ENCODE assay signal across 17 cellular contexts in genomic region chr13:113664751-113665581, GRCh38. TPM values are rescaled to one million over a fixed set of nuclear protein-coding genes. Genes with fewer than 3 reads are reported as not detected.
A peak's percentile ranks its signal among the peaks of the same experiment; 100 is the strongest.
DNase-seq lines count a peak whose midpoint lies in the region; ATAC-seq and TF ChIP-seq lines count a peak whose summit lies in the region.
"Had no signal": no experiment of that assay in that cellular context is flagged by ENCODE, and none has a peak within 500 bp of the region (broad histone marks: within the 10 kb centered on the region; RNA-seq: fewer than 3 reads in every experiment).

No MANE protein-coding gene starts in this region.

- H3K4me1 ChIP-seq in spleen: no peaks in the 10 kb centered on the region
- H3K4me1 ChIP-seq in naive thymus-derived CD4-positive, alpha-beta T cell (ENCODE audit: control insufficient read depth in 2 of 2, insufficient read depth in 2 of 2, low read length in 2 of 2): no peaks in the 10 kb centered on the region
- H3K4me1 ChIP-seq: testis had no signal

- POLR2A ChIA-PET in naive thymus-derived CD4-positive, alpha-beta T cell (lab: Charles Lee): interaction anchor here (0.6 to 1.5 kb wide), 2 partner anchors 30 to 91 kb away, joined by 5 to 6 read pairs; no protein-coding TSS in a partner anchor

- no peak overlapping the region for H3K4me3 Mint-ChIP-seq in activated T-cell treated with anti-CD3 and anti-CD28 coated beads, Interleukin-2, amount 50 U/mL, for 4 hours
- H3K4me3 Mint-ChIP-seq in naive thymus-derived CD4-positive, alpha-beta T cell: no peak overlapping the region
- no peak overlapping the region for H3K4me3 Mint-ChIP-seq in stimulated activated naive B cell treated with anti-CD40 and anti-IgM and Interleukin-4, amounts not matched to agents 10 μg/mL and 1 μg/mL and 100 μg/mL, for 72 hours

- CTCF ChIA-PET in naive thymus-derived CD4-positive, alpha-beta T cell (lab: Charles Lee): interaction anchor here (0.6 kb wide), 1 partner anchor 449 kb away, joined by 3 read pairs; no protein-coding TSS in a partner anchor

- WGBS in spleen, 5 donors: 69 to 74% (median 70%) methylated on average over 20 to 21 of the region's 21 CpGs

- TF ChIP-seq CTCF in spleen (IDR thresholded peaks at IDR 0.05 in 8 of 11, conservative IDR thresholded peaks at IDR 0.05 in 3 of 11): no peak

- no peaks in the 10 kb centered on the region for H3K36me3 Mint-ChIP-seq in activated T-cell treated with anti-CD3 and anti-CD28 coated beads, Interleukin-2, amount 50 U/mL, for 4 hours (ENCODE audit: insufficient read depth)
- H3K36me3 Mint-ChIP-seq in naive thymus-derived CD4-positive, alpha-beta T cell: peaks cover 0 to 8% (median 0%) of the 10 kb centered on the region in 5 donors
- H3K36me3 Mint-ChIP-seq in stimulated activated naive B cell treated with anti-CD40 and anti-IgM and Interleukin-4, amounts not matched to agents 10 μg/mL and 1 μg/mL and 100 μg/mL, for 72 hours: peaks cover 0 to 4% of the 10 kb centered on the region in 2 donors

- TF ChIP-seq POLR2A in spleen (IDR thresholded peaks at IDR 0.05): no peak

- no peaks in the 10 kb centered on the region for H3K4me1 Mint-ChIP-seq in activated T-cell treated with anti-CD3 and anti-CD28 coated beads, Interleukin-2, amount 50 U/mL, for 4 hours (ENCODE audit: low read depth)
- peaks cover 0 to 5% (median 5%) of the 10 kb centered on the region in 7 donors for H3K4me1 Mint-ChIP-seq in naive thymus-derived CD4-positive, alpha-beta T cell
- H3K4me1 Mint-ChIP-seq in stimulated activated naive B cell treated with anti-CD40 and anti-IgM and Interleukin-4, amounts not matched to agents 10 μg/mL and 1 μg/mL and 100 μg/mL, for 72 hours: no peaks in the 10 kb centered on the region

- intact Hi-C loops in spleen (cut with DNase I; ENCODE audit: low total_unique reads): no loop called here
- intact Hi-C loops in naive thymus-derived CD4-positive, alpha-beta T cell (cut with micrococcal nuclease): no loop called here

- no peak overlapping the region for H3K27ac ChIP-seq in spleen
- no peak overlapping the region for H3K27ac ChIP-seq in naive thymus-derived CD4-positive, alpha-beta T cell (ENCODE audit: low read depth, low read length)
- H3K27ac ChIP-seq: SK-N-MC, testis had no signal

- H3K27me3 ChIP-seq in spleen (replicated peaks in 1 of 7): peaks cover 0 to 5% (median 0%) of the 10 kb centered on the region in 7 donors
- H3K27me3 ChIP-seq in naive thymus-derived CD4-positive, alpha-beta T cell (ENCODE audit: control insufficient read depth in 2 of 2, insufficient read depth in 2 of 2, low read length in 2 of 2): no peaks in the 10 kb centered on the region
- H3K27me3 ChIP-seq: testis had no signal

- H3K9me3 ChIP-seq in spleen: peaks cover 0 to 26% (median 21%) of the 10 kb centered on the region in 8 donors
- no peaks in the 10 kb centered on the region for H3K9me3 ChIP-seq in naive thymus-derived CD4-positive, alpha-beta T cell (ENCODE audit: control insufficient read depth in 2 of 3, low read length in 3 of 3)
- H3K9me3 ChIP-seq: testis had no signal

- no peak overlapping the region for H3K4me3 ChIP-seq in spleen
- no peak overlapping the region for H3K4me3 ChIP-seq in naive thymus-derived CD4-positive, alpha-beta T cell (ENCODE audit: low read length)
- H3K4me3 ChIP-seq: SK-N-MC, testis had no signal

- peaks cover 18% of the 10 kb centered on the region for H3K9me3 Mint-ChIP-seq in activated T-cell treated with anti-CD3 and anti-CD28 coated beads, Interleukin-2, amount 50 U/mL, for 4 hours
- H3K9me3 Mint-ChIP-seq in naive thymus-derived CD4-positive, alpha-beta T cell: peaks cover 0 to 20% (median 6%) of the 10 kb centered on the region in 11 donors
- peaks cover 10 to 16% of the 10 kb centered on the region in 2 donors for H3K9me3 Mint-ChIP-seq in stimulated activated naive B cell treated with anti-CD40 and anti-IgM and Interleukin-4, amounts not matched to agents 10 μg/mL and 1 μg/mL and 100 μg/mL, for 72 hours

- peak overlapping the region in 1 of 9 donors; percentile 12 for H3K27ac Mint-ChIP-seq in naive thymus-derived CD4-positive, alpha-beta T cell
- no peak overlapping the region for H3K27ac Mint-ChIP-seq in stimulated activated naive B cell treated with anti-CD40 and anti-IgM and Interleukin-4, amounts not matched to agents 10 μg/mL and 1 μg/mL and 100 μg/mL, for 72 hours

- peak; percentile 10 for DNase-seq in activated T-cell treated with anti-CD3 and anti-CD28 coated beads, Interleukin-2, amount 50 U/mL, for 1 hour
- no peak for DNase-seq in activated T-cell treated with anti-CD3 and anti-CD28 coated beads, Interleukin-2, amount 50 U/mL, for 4 hours
- DNase-seq in NCI-H774 (lab: John Stamatoyannopoulos, UW) (peak; percentile 59), islet precursor cell (peak; percentile 54), spleen (peak; percentile 43), GDM1 (lab: John Stamatoyannopoulos, UW) (no peak)
- DNase-seq in naive thymus-derived CD4-positive, alpha-beta T cell: no peak
- DNase-seq in stimulated activated naive B cell treated with anti-CD40 and anti-IgM and Interleukin-4, amounts not matched to agents 10 μg/mL and 1 μg/mL and 100 μg/mL, for 72 hours: no peak
- DNase-seq: cerebellar nuclear complex; COR-L47; foreskin melanocyte; NCI-H1048; stimulated activated CD4-positive, alpha-beta T cell treated with anti-CD3 and anti-CD28 coated beads, Interleukin-15, amount 100 ng/mL, for 24 hours; testis had no signal

- no peak for ATAC-seq in activated T-cell treated with anti-CD3 and anti-CD28 coated beads, Interleukin-2, amount 50 U/mL, for 4 hours
- ATAC-seq in naive thymus-derived CD4-positive, alpha-beta T cell: no peak
- no peak for ATAC-seq in stimulated activated naive B cell treated with anti-CD40 and anti-IgM and Interleukin-4, amounts not matched to agents 10 μg/mL and 1 μg/mL and 100 μg/mL, for 72 hours (replicated peaks)

- H3K27me3 Mint-ChIP-seq in activated T-cell treated with anti-CD3 and anti-CD28 coated beads, Interleukin-2, amount 50 U/mL, for 4 hours (ENCODE audit: low read depth): peaks cover 9% of the 10 kb centered on the region
- peaks cover 0 to 6% (median 0%) of the 10 kb centered on the region in 5 donors for H3K27me3 Mint-ChIP-seq in naive thymus-derived CD4-positive, alpha-beta T cell
- peaks cover 20 to 36% of the 10 kb centered on the region in 2 donors for H3K27me3 Mint-ChIP-seq in stimulated activated naive B cell treated with anti-CD40 and anti-IgM and Interleukin-4, amounts not matched to agents 10 μg/mL and 1 μg/mL and 100 μg/mL, for 72 hours

- no peaks in the 10 kb centered on the region for H3K36me3 ChIP-seq in spleen
- H3K36me3 ChIP-seq in naive thymus-derived CD4-positive, alpha-beta T cell (ENCODE audit: control insufficient read depth in 2 of 3, insufficient read depth in 3 of 3, low read length in 3 of 3): no peaks in the 10 kb centered on the region

RNA-seq across cellular contexts. Expression of gene GRK1, which starts 2.1 kb away (rescaled TPM):
- total RNA-seq in activated T-cell treated with anti-CD3 and anti-CD28 coated beads, Interleukin-2, amount 50 U/mL, for 4 hours: under 1 TPM in 1 of 3 donors, not detected in 2; 0.05 TPM
- not detected for total RNA-seq in spleen
- polyA plus RNA-seq in spleen: not detected
- not detected for total RNA-seq in naive thymus-derived CD4-positive, alpha-beta T cell
- not detected for polyA plus RNA-seq in naive thymus-derived CD4-positive, alpha-beta T cell
- polyA plus RNA-seq: AG04450 had no signal

RNA-seq across cellular contexts. Expression of gene ATP4B, which starts 7.0 kb away (rescaled TPM):
- not detected for total RNA-seq in activated T-cell treated with anti-CD3 and anti-CD28 coated beads, Interleukin-2, amount 50 U/mL, for 4 hours
- total RNA-seq in spleen: under 1 TPM in 3 of 7 donors, not detected in 4; 0.32 to 0.46 (median 0.43) TPM
- polyA plus RNA-seq in spleen: under 1 TPM; 0.09 to 0.15 (median 0.13) TPM
- not detected for total RNA-seq in naive thymus-derived CD4-positive, alpha-beta T cell
- not detected for polyA plus RNA-seq in naive thymus-derived CD4-positive, alpha-beta T cell
- total RNA-seq: G401, testis had no signal
- polyA plus RNA-seq: AG04450 had no signal

Comparison
In these comparisons a context has a peak if more than half of its experiments do, and no peak if none do; other contexts are left out.
1. DNase-seq: peak in activated T-cell treated with anti-CD3 and anti-CD28 coated beads, Interleukin-2, amount 50 U/mL, for 1 hour (single experiment), NCI-H774 (single experiment), islet precursor cell (single experiment) and spleen (single experiment); none in activated T-cell treated with anti-CD3 and anti-CD28 coated beads, Interleukin-2, amount 50 U/mL, for 4 hours (single experiment), naive thymus-derived CD4-positive, alpha-beta T cell (0 of 9), GDM1 (single experiment) and stimulated activated naive B cell treated with anti-CD40 and anti-IgM and Interleukin-4, amounts not matched to agents 10 μg/mL and 1 μg/mL and 100 μg/mL, for 72 hours (single experiment).